1 cellular context compared by ENCODE assay signal in genomic region chr2:231007159-231008045, GRCh38.
TF ChIP-seq lines count a peak whose summit lies in the region.

No MANE protein-coding gene starts in this region.

TF ChIP-seq in HepG2, 621 proteins besides CTCF, POLR2A, EP300 and RAD21 (continued from another document and continues in another):
- TF ChIP-seq KDM4B (CRISPR knock-in tag; IDR thresholded peaks at IDR 0.05): no peak
- TF ChIP-seq RFXAP (CRISPR knock-in tag; IDR thresholded peaks at IDR 0.05; ENCODE audit: borderline replicate concordance): no peak
- peak; percentile 85; the same call in 1 of the 2 replicates for TF ChIP-seq TBX3 (IDR thresholded peaks at IDR 0.05; ENCODE audit: borderline replicate concordance)
- no peak for TF ChIP-seq PAX8 (CRISPR knock-in tag; IDR thresholded peaks at IDR 0.05; ENCODE audit: borderline replicate concordance)
- TF ChIP-seq POLR2G (IDR thresholded peaks at IDR 0.05; ENCODE audit: low read depth, low read length): no peak
- TF ChIP-seq ZGPAT (CRISPR knock-in tag; IDR thresholded peaks at IDR 0.05): 0 out of 2 replicates have a peak, but pooled peaks have one; percentile 58
- TF ChIP-seq SATB2 (CRISPR knock-in tag; IDR thresholded peaks at IDR 0.05): no peak
- TF ChIP-seq ZNF788 (CRISPR knock-in tag; IDR thresholded peaks at IDR 0.05; ENCODE audit: borderline replicate concordance): peak; percentile 40; the same call in 1 of the 2 replicates
- TF ChIP-seq TAF1 (CRISPR knock-in tag; IDR thresholded peaks at IDR 0.05): no peak
- TF ChIP-seq ZNF674 (CRISPR knock-in tag; IDR thresholded peaks at IDR 0.05; ENCODE audit: low read depth): no peak
- TF ChIP-seq ZNF280D (CRISPR knock-in tag; IDR thresholded peaks at IDR 0.05): peak; percentile 63; the same call in 1 of the 2 replicates
- no peak for TF ChIP-seq DNMT3B (CRISPR knock-in tag; conservative IDR thresholded peaks at IDR 0.05)
- peak; percentile 81 for TF ChIP-seq PAXIP1 (CRISPR knock-in tag; conservative IDR thresholded peaks at IDR 0.05)
- peak; percentile 45 for TF ChIP-seq ZFX (CRISPR knock-in tag; IDR thresholded peaks at IDR 0.05; ENCODE audit: low read depth)
- TF ChIP-seq ATF1 (CRISPR knock-in tag; IDR thresholded peaks at IDR 0.05): no peak
- TF ChIP-seq NR2F2 (IDR thresholded peaks at IDR 0.05; ENCODE audit: borderline replicate concordance, low read depth): peak; percentile 94
- TF ChIP-seq CSRNP1 (CRISPR knock-in tag; IDR thresholded peaks at IDR 0.05): no peak
- TF ChIP-seq MEIS1 (CRISPR knock-in tag; IDR thresholded peaks at IDR 0.05; ENCODE audit: borderline replicate concordance): peak; percentile 49; the same call in 1 of the 2 replicates
- TF ChIP-seq ZNF891 (CRISPR knock-in tag; IDR thresholded peaks at IDR 0.05): no peak
- TF ChIP-seq CENPT (CRISPR knock-in tag; IDR thresholded peaks at IDR 0.05; ENCODE audit: low read depth): no peak
- no peak for TF ChIP-seq ZSCAN21 (CRISPR knock-in tag; IDR thresholded peaks at IDR 0.05; ENCODE audit: borderline replicate concordance)
- TF ChIP-seq BHLHE40 (IDR thresholded peaks at IDR 0.05; ENCODE audit: low read length): peak; percentile 22; the same call in 1 of the 2 replicates
- TF ChIP-seq, protein P1, sequence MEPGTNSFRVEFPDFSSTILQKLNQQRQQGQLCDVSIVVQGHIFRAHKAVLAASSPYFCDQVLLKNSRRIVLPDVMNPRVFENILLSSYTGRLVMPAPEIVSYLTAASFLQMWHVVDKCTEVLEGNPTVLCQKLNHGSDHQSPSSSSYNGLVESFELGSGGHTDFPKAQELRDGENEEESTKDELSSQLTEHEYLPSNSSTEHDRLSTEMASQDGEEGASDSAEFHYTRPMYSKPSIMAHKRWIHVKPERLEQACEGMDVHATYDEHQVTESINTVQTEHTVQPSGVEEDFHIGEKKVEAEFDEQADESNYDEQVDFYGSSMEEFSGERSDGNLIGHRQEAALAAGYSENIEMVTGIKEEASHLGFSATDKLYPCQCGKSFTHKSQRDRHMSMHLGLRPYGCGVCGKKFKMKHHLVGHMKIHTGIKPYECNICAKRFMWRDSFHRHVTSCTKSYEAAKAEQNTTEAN (CRISPR knock-in tag; conservative IDR thresholded peaks at IDR 0.05): 0 out of 2 replicates have a peak, but pooled peaks have one; percentile 33
- no peak; the same call in 1 of the 2 replicates for TF ChIP-seq MEF2D (CRISPR knock-in tag; IDR thresholded peaks at IDR 0.05)
- TF ChIP-seq, protein P2, sequence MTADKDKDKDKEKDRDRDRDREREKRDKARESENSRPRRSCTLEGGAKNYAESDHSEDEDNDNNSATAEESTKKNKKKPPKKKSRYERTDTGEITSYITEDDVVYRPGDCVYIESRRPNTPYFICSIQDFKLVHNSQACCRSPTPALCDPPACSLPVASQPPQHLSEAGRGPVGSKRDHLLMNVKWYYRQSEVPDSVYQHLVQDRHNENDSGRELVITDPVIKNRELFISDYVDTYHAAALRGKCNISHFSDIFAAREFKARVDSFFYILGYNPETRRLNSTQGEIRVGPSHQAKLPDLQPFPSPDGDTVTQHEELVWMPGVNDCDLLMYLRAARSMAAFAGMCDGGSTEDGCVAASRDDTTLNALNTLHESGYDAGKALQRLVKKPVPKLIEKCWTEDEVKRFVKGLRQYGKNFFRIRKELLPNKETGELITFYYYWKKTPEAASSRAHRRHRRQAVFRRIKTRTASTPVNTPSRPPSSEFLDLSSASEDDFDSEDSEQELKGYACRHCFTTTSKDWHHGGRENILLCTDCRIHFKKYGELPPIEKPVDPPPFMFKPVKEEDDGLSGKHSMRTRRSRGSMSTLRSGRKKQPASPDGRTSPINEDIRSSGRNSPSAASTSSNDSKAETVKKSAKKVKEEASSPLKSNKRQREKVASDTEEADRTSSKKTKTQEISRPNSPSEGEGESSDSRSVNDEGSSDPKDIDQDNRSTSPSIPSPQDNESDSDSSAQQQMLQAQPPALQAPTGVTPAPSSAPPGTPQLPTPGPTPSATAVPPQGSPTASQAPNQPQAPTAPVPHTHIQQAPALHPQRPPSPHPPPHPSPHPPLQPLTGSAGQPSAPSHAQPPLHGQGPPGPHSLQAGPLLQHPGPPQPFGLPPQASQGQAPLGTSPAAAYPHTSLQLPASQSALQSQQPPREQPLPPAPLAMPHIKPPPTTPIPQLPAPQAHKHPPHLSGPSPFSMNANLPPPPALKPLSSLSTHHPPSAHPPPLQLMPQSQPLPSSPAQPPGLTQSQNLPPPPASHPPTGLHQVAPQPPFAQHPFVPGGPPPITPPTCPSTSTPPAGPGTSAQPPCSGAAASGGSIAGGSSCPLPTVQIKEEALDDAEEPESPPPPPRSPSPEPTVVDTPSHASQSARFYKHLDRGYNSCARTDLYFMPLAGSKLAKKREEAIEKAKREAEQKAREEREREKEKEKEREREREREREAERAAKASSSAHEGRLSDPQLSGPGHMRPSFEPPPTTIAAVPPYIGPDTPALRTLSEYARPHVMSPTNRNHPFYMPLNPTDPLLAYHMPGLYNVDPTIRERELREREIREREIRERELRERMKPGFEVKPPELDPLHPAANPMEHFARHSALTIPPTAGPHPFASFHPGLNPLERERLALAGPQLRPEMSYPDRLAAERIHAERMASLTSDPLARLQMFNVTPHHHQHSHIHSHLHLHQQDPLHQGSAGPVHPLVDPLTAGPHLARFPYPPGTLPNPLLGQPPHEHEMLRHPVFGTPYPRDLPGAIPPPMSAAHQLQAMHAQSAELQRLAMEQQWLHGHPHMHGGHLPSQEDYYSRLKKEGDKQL (CRISPR knock-in tag; IDR thresholded peaks at IDR 0.05; ENCODE audit: low read depth): peak; percentile 66; the same call in 1 of the 2 replicates
- peak; percentile 55 for TF ChIP-seq FOXA3 (CRISPR knock-in tag; IDR thresholded peaks at IDR 0.05)
- TF ChIP-seq ZNF335 (CRISPR knock-in tag; IDR thresholded peaks at IDR 0.05): 0 out of 2 replicates have a peak, but pooled peaks have one; percentile 27
- TF ChIP-seq IRF2 (CRISPR knock-in tag; IDR thresholded peaks at IDR 0.05): peak; percentile 29; the same call in 1 of the 2 replicates
- no peak for TF ChIP-seq HDAC6 (IDR thresholded peaks at IDR 0.05; ENCODE audit: low read depth, low read length)
- TF ChIP-seq ZBTB37 (CRISPR knock-in tag; IDR thresholded peaks at IDR 0.05): no peak
- peak; percentile 63 for TF ChIP-seq HNF4A (CRISPR knock-in tag; IDR thresholded peaks at IDR 0.05)
- peak; percentile 30; the same call in 1 of the 2 replicates for TF ChIP-seq AKAP8 (CRISPR knock-in tag; IDR thresholded peaks at IDR 0.05)
- TF ChIP-seq NKX3-1 (CRISPR knock-in tag; IDR thresholded peaks at IDR 0.05): no peak
- 0 out of 2 replicates have a peak, but pooled peaks have one; percentile 15 for TF ChIP-seq ERF (CRISPR knock-in tag; IDR thresholded peaks at IDR 0.05)
- TF ChIP-seq FOXP1 (IDR thresholded peaks at IDR 0.05): no peak
- peak; percentile 51; the same call in 1 of the 2 replicates for TF ChIP-seq FOXP1 (CRISPR knock-in tag; IDR thresholded peaks at IDR 0.05)
- no peak for TF ChIP-seq ZNF33A (CRISPR knock-in tag; IDR thresholded peaks at IDR 0.05; ENCODE audit: borderline replicate concordance)
- TF ChIP-seq ZNF615 (CRISPR knock-in tag; IDR thresholded peaks at IDR 0.05; ENCODE audit: borderline replicate concordance): 0 out of 2 replicates have a peak, but pooled peaks have one; percentile 32
- TF ChIP-seq MIER3 (CRISPR knock-in tag; IDR thresholded peaks at IDR 0.05; ENCODE audit: borderline replicate concordance): no peak
- TF ChIP-seq ZNF224 (CRISPR knock-in tag; IDR thresholded peaks at IDR 0.05): no peak
